In the genomic region with DNA sequence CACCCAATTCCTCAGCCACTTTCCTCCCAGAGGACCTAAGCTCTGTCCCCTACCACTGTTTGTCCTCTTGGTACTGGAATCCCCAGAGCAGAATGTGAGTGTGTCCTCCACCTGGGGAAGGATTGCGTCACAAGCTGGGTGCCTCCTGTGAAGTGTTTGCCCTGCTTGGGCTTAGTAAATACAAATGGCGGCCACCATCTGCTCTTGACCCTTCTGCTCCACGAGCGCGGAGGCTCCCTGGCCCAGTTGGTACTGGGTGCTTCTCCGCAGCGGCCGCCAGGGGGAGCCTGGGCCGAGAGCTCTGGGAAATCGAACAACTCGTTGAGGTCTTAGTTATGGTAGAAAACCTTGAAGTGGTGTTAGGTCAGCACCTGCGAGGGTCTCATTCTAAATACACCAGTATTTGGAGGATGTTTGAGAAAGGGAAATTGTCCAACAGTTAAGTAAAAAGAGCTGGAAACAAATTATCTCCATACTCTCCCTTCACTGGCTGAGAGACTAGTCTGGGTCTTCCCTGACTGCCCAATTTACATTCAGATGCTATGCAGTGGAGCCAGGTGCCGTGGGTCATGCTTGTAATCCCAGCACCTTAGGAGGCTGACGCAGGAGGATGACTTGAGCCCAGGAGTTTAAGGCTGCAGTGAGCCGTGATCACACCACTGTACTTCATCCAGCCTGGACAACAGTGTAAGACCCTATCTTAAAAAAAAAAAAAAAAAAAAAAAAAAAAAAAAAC, we compare ENCODE assay signal across 1 cellular context.
TF ChIP-seq lines count a peak whose summit lies in the region.

No MANE protein-coding gene starts in this region.

TF ChIP-seq in H1, 55 proteins besides CTCF, POLR2A, EP300 and RAD21 (continued from another document):
- TF ChIP-seq, protein P1, sequence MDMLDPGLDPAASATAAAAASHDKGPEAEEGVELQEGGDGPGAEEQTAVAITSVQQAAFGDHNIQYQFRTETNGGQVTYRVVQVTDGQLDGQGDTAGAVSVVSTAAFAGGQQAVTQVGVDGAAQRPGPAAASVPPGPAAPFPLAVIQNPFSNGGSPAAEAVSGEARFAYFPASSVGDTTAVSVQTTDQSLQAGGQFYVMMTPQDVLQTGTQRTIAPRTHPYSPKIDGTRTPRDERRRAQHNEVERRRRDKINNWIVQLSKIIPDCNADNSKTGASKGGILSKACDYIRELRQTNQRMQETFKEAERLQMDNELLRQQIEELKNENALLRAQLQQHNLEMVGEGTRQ (IDR thresholded peaks at IDR 0.05; ENCODE audit: low read length), result no peak
- no peak for TF ChIP-seq SUZ12 (IDR thresholded peaks at IDR 0.05; ENCODE audit: low read length)
- no peak for TF ChIP-seq SP1 (IDR thresholded peaks at IDR 0.05; ENCODE audit: low read depth, low read length)
